ENCODE assay signal across 15 cellular contexts in the genomic region with DNA sequence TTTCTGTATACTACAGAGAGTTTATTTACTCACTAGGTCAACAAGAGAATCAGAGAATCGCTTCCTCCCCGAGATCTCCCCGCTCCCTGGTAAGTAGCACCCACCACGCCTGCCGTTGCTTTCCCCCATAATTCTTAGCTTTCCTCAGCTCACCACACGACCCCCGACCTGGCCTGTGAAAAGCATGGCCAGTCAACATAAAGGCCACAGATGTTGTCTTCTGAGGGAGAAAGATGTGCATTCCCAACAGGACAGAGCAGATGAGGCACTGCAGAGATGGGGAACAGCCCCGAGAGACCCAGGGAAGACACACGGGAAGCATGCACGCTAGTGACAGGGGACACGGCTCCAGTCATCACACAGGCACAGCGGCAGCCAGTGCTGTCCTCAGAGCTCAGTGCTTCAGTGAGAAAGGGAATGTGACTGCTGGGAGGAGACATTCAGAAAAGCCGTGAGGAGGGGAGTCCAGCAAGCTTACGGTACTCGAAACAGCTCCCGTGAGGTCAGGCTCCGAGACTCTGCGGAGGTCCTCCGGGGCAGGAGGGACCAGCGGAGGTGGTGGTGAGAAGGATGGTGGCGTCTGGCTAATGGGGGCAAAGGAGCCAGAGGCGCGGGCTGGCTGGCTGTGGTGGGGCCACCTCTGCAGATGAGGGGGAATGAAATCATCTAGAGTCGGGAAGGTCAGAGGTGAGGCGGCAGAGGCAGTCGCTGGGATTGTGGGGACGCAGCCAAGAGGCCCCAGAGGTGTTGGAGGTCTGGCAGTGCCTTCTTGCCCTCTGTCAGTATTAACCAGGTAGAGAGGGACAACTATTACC.
DNase-seq lines count a peak whose midpoint lies in the region; ATAC-seq, FAIRE-seq and TF ChIP-seq lines count a peak whose summit lies in the region.
"Had no signal": no experiment of that assay in that cellular context is flagged by ENCODE, and none has a peak within 500 bp of the region (broad histone marks: within the 10 kb centered on the region; RNA-seq: fewer than 3 reads in every experiment).

No MANE protein-coding gene starts in this region.

- no peak overlapping the region for H2BK12ac ChIP-seq in H9 (ENCODE audit: insufficient read length, low read depth, low read length)

- H3K4me3 ChIP-seq in esophagus muscularis mucosa (peak overlapping the region; percentile 23 to 54 (median 33)), muscle layer of duodenum (ENCODE audit: low read depth in 1 of 2, low read length in 2 of 2) (peak overlapping the region in 1 of 2 donors; percentile 6)
- H3K4me3 ChIP-seq: Peyer's patch had no signal

- WGBS in H9 (ENCODE audit: extremely low coverage, insufficient read length, low lambda C conversion rate): no CpG with 5 or more reads among the region's 27 CpGs
- WGBS in esophagus muscularis mucosa: 60% methylated on average over 26 of the region's 27 CpGs

- no peaks in the 10 kb centered on the region for H3K27me3 Mint-ChIP-seq in H9 (ENCODE audit: low read depth)
- H3K27me3 Mint-ChIP-seq: activated CD8-positive, alpha-beta T cell treated with anti-CD3 and anti-CD28 coated beads for 36 hours had no signal

- no peaks in the 10 kb centered on the region for H3K9me3 ChIP-seq in H9 (ENCODE audit: control insufficient read depth, low read depth, low read length)
- H3K9me3 ChIP-seq in esophagus muscularis mucosa: no peaks in the 10 kb centered on the region
- H3K9me3 ChIP-seq in muscle layer of duodenum (ENCODE audit: control insufficient read depth in 1 of 2, low read length in 2 of 2): no peaks in the 10 kb centered on the region
- H3K9me3 ChIP-seq: Peyer's patch had no signal

- H3K9ac ChIP-seq in H9 (ENCODE audit: extremely low read depth, insufficient read length, low read length): no peak overlapping the region

- no peak overlapping the region for H3K23ac ChIP-seq in H9 (ENCODE audit: insufficient read length, low read depth, low read length)

- H4K5ac ChIP-seq in H9 (ENCODE audit: insufficient read length, low read depth, low read length): no peak overlapping the region

- H2BK120ac ChIP-seq in H9 (ENCODE audit: low read depth, low read length, poor library complexity, severe bottlenecking): no peak overlapping the region

- no peak for TF ChIP-seq POLR2A in esophagus muscularis mucosa (IDR thresholded peaks at IDR 0.05; ENCODE audit: low read depth)

- no peak for FAIRE-seq in D721Med (lab: Jason Lieb, UNC)
- FAIRE-seq: colon had no signal

- no peaks in the 10 kb centered on the region for H3K9me3 Mint-ChIP-seq in H9
- H3K9me3 Mint-ChIP-seq: activated CD8-positive, alpha-beta T cell treated with anti-CD3 and anti-CD28 coated beads for 36 hours; activated T-helper 1 cell treated with anti-CD3 and anti-CD28 coated beads, Interleukin-12 subunit alpha, Interleukin-12 subunit beta, Interleukin-2, Interleukin-4 antibody, amounts not matched to agents 30 ng/mL and 10 ng/mL and 1 ng/mL, durations not matched to agents 14 hours and 24 hours and 36 hours had no signal

- H3K4me2 ChIP-seq in H9 (ENCODE audit: insufficient read depth, insufficient read length, low read length): no peak overlapping the region

- no peaks in the 10 kb centered on the region for H3K79me1 ChIP-seq in H9 (ENCODE audit: insufficient read depth, low read depth, low read length, poor library complexity, severe bottlenecking)

- H3K27ac ChIP-seq in H9 (ENCODE audit: insufficient read length, low read depth, low read length) (no peak overlapping the region), esophagus muscularis mucosa (replicated peaks in 1 of 4) (peak overlapping the region; percentile 85 to 97 (median 94)), muscle layer of duodenum (ENCODE audit: low read length) (peak overlapping the region; percentile 59), substantia nigra (ENCODE audit: low read depth, low read length, poor library complexity, severe bottlenecking) (peak overlapping the region; percentile 52)

- no peak for TF ChIP-seq EP300 in esophagus muscularis mucosa (IDR thresholded peaks at IDR 0.05)

- no peak overlapping the region for H3K4ac ChIP-seq in H9 (ENCODE audit: low read depth, low read length)

- H3K27me3 ChIP-seq in H9 (ENCODE audit: insufficient read depth, low read length) (no peaks in the 10 kb centered on the region), esophagus muscularis mucosa (no peaks in the 10 kb centered on the region), muscle layer of duodenum (ENCODE audit: low read depth, low read length) (no peaks in the 10 kb centered on the region)
- H3K27me3 ChIP-seq: Peyer's patch had no signal

- H2AFZ ChIP-seq in H9 (ENCODE audit: low read length): no peak overlapping the region

- H3K18ac ChIP-seq in H9 (ENCODE audit: insufficient read length, low read depth, low read length): no peak overlapping the region

- H4K91ac ChIP-seq in H9 (ENCODE audit: insufficient read length, low read depth, low read length): no peak overlapping the region

- H3K27ac Mint-ChIP-seq in H9: peak overlapping the region; percentile 16 to 88 (median 61); a peak in 4 of 7 replicates
- H3K27ac Mint-ChIP-seq: activated CD8-positive, alpha-beta T cell treated with anti-CD3 and anti-CD28 coated beads for 36 hours; activated T-helper 1 cell treated with anti-CD3 and anti-CD28 coated beads, Interleukin-12 subunit alpha, Interleukin-12 subunit beta, Interleukin-2, Interleukin-4 antibody, amounts not matched to agents 30 ng/mL and 10 ng/mL and 1 ng/mL, durations not matched to agents 14 hours and 24 hours and 36 hours had no signal

- H4K8ac ChIP-seq in H9 (replicated peaks; ENCODE audit: insufficient read length, low read depth, low read length): no peak overlapping the region

- H3K4me1 Mint-ChIP-seq in H9: peaks cover 47 to 50% of the 10 kb centered on the region in 2 experiments

- H3K4me1 ChIP-seq in H9 (ENCODE audit: insufficient read depth, low read length): peaks cover 7% of the 10 kb centered on the region
- H3K4me1 ChIP-seq in esophagus muscularis mucosa: peaks cover 69 to 100% (median 100%) of the 10 kb centered on the region in 4 donors
- peaks cover 4 to 48% of the 10 kb centered on the region in 2 donors for H3K4me1 ChIP-seq in muscle layer of duodenum (ENCODE audit: control insufficient read depth in 1 of 2, insufficient read depth in 2 of 2, low read length in 2 of 2)
- H3K4me1 ChIP-seq: Peyer's patch had no signal

- H3K36me3 ChIP-seq in esophagus muscularis mucosa: peaks cover 5 to 54% (median 35%) of the 10 kb centered on the region in 4 donors
- H3K36me3 ChIP-seq in muscle layer of duodenum (ENCODE audit: control insufficient read depth in 1 of 2, insufficient read depth in 2 of 2, low read length in 2 of 2): peaks cover 0 to 5% of the 10 kb centered on the region in 2 donors

- no peak overlapping the region for H2BK20ac ChIP-seq in H9 (ENCODE audit: low read depth, low read length, poor library complexity, severe bottlenecking)

- ATAC-seq in HG02763 (IDR thresholded peaks at IDR 0.05; ENCODE audit: unreplicated experiment): no peak
- ATAC-seq: activated CD8-positive, alpha-beta T cell treated with anti-CD3 and anti-CD28 coated beads for 36 hours had no signal

- H3K56ac ChIP-seq in H9 (ENCODE audit: insufficient read length, low read depth, low read length): no peak overlapping the region

- no peak overlapping the region for H3K4me3 Mint-ChIP-seq in H9
- H3K4me3 Mint-ChIP-seq: activated CD8-positive, alpha-beta T cell treated with anti-CD3 and anti-CD28 coated beads for 36 hours; activated T-helper 1 cell treated with anti-CD3 and anti-CD28 coated beads, Interleukin-12 subunit alpha, Interleukin-12 subunit beta, Interleukin-2, Interleukin-4 antibody, amounts not matched to agents 30 ng/mL and 10 ng/mL and 1 ng/mL, durations not matched to agents 14 hours and 24 hours and 36 hours had no signal

- no peak for TF ChIP-seq CTCF in H9 (conservative IDR thresholded peaks at IDR 0.05)
- TF ChIP-seq CTCF in esophagus muscularis mucosa (IDR thresholded peaks at IDR 0.05): no peak
- TF ChIP-seq CTCF in D721Med (IDR thresholded peaks at IDR 0.05; ENCODE audit: insufficient read depth, missing control alignments): no peak

- no peak overlapping the region for H3K14ac ChIP-seq in H9 (ENCODE audit: insufficient read depth, low read length)

- no peak overlapping the region for H3T11ph ChIP-seq in H9 (ENCODE audit: low read length)

- no peak overlapping the region for H2AK5ac ChIP-seq in H9 (ENCODE audit: insufficient read length, low read length)

- intact Hi-C loops in esophagus muscularis mucosa (cut with DNase I): no loop called here

- H3K36me3 Mint-ChIP-seq in H9 (ENCODE audit: insufficient read depth in 1 of 3, low read depth in 3 of 3): peaks cover 1 to 5% (median 3%) of the 10 kb centered on the region in 3 experiments; a peak in 5 of 7 replicates

- H3K79me2 ChIP-seq in H9 (ENCODE audit: insufficient read depth, low read length): no peaks in the 10 kb centered on the region

- H3K23me2 ChIP-seq in H9 (ENCODE audit: insufficient read length, low read depth, low read length, poor library complexity, severe bottlenecking): no peaks in the 10 kb centered on the region

- H2BK15ac ChIP-seq in H9 (ENCODE audit: low read depth, low read length): no peak overlapping the region

- H4K20me1 ChIP-seq in H9 (ENCODE audit: control insufficient read depth, insufficient read depth, insufficient read length): no peaks in the 10 kb centered on the region

- no peak for DNase-seq in H9
- no peak for DNase-seq in esophagus muscularis mucosa (ENCODE audit: extremely low spot score)
- DNase-seq in substantia nigra (lab: John Stamatoyannopoulos, UW): peak in 1 of 49 donors; percentile 55
- DNase-seq in NCI-H82 (lab: John Stamatoyannopoulos, UW): no peak
- no peak for DNase-seq in medulla oblongata (ENCODE audit: extremely low spot score)
- no peak for DNase-seq in D721Med (ENCODE audit: insufficient read length, low spot score)
- DNase-seq: ACHN; activated CD8-positive, alpha-beta T cell treated with anti-CD3 and anti-CD28 coated beads for 36 hours; islet precursor cell; NCI-H748 treated with DMSO at 0.1 percent for 48 hours; Peyer's patch had no signal

- H2BK5ac ChIP-seq in H9 (ENCODE audit: insufficient read length, low read length): no peak overlapping the region
